Comparison of ENCODE assay signal across 12 cellular contexts in genomic region chr10:43808136-43808535, GRCh38.
DNase-seq lines count a peak whose midpoint lies in the region; ATAC-seq and TF ChIP-seq lines count a peak whose summit lies in the region.
"Had no signal": no experiment of that assay in that cellular context is flagged by ENCODE, and none has a peak within 500 bp of the region (broad histone marks: within the 10 kb centered on the region; RNA-seq: fewer than 3 reads in every experiment).

No MANE protein-coding gene starts in this region.

- H3K36me3 ChIP-seq in upper lobe of left lung: no peaks in the 10 kb centered on the region

- H3K27ac ChIP-seq in upper lobe of left lung: no peak overlapping the region
- H3K27ac ChIP-seq: A549 had no signal

- TF ChIP-seq EP300 in upper lobe of left lung (IDR thresholded peaks at IDR 0.05): no peak

- H3K36me3 Mint-ChIP-seq in activated CD8-positive, alpha-beta memory T cell treated with anti-CD3 and anti-CD28 coated beads, Interleukin-2, amount 10 ng/mL, durations not matched to agents 7 days and 5 days: peaks cover 9% of the 10 kb centered on the region
- H3K36me3 Mint-ChIP-seq in T-cell: no peaks in the 10 kb centered on the region
- H3K36me3 Mint-ChIP-seq: naive B cell had no signal

- ATAC-seq in activated CD8-positive, alpha-beta memory T cell treated with anti-CD3 and anti-CD28 coated beads, Interleukin-2, amount 10 ng/mL, durations not matched to agents 7 days and 5 days: peak; percentile 83
- ATAC-seq in HG02885 (IDR thresholded peaks at IDR 0.05; ENCODE audit: poor library complexity, unreplicated experiment) (peak; percentile 82), T-cell (replicated peaks in 1 of 4) (peak in 3 of 4 experiments; percentile 52 to 79 (median 70)), HG03280 (IDR thresholded peaks at IDR 0.05; ENCODE audit: unreplicated experiment) (no peak), upper lobe of left lung (ENCODE audit: low FRiP score in 2 of 2) (no peak)
- peak; percentile 85 for ATAC-seq in stimulated activated naive CD8-positive, alpha-beta T cell treated with anti-CD3 and anti-CD28 coated beads, Interleukin-15, amount 100 ng/mL, for 72 hours
- ATAC-seq: A549 had no signal

- H3K27ac Mint-ChIP-seq in activated CD8-positive, alpha-beta memory T cell treated with anti-CD3 and anti-CD28 coated beads, Interleukin-2, amount 10 ng/mL, durations not matched to agents 7 days and 5 days: peak overlapping the region; percentile 41
- H3K27ac Mint-ChIP-seq in T-cell: peak overlapping the region; percentile 66 to 74
- H3K27ac Mint-ChIP-seq in stimulated activated naive CD8-positive, alpha-beta T cell treated with anti-CD3 and anti-CD28 coated beads, Interleukin-15, amount 100 ng/mL, for 72 hours: peak overlapping the region in 1 of 2 donors; percentile 64
- H3K27ac Mint-ChIP-seq: endodermal cell had no signal

- peak; percentile 48 for DNase-seq in activated CD8-positive, alpha-beta memory T cell treated with anti-CD3 and anti-CD28 coated beads, Interleukin-2, amount 10 ng/mL, durations not matched to agents 7 days and 5 days
- no peak for DNase-seq in activated CD8-positive, alpha-beta memory T cell treated with anti-CD3 and anti-CD28 coated beads, Interleukin-2, amount 50 U/mL, for 48 hours
- DNase-seq in T-cell: no peak
- no peak for DNase-seq in stimulated activated naive CD8-positive, alpha-beta T cell treated with anti-CD3 and anti-CD28 coated beads, Interleukin-15, amount 100 ng/mL, for 72 hours
- no peak for DNase-seq in NCI-H1930 (lab: John Stamatoyannopoulos, UW)
- no peak for DNase-seq in upper lobe of left lung
- DNase-seq: naive B cell, NCI-H226 had no signal

- peaks cover 0 to 6% (median 0%) of the 10 kb centered on the region in 4 donors for H3K4me1 ChIP-seq in upper lobe of left lung
- H3K4me1 ChIP-seq: A549 had no signal

- 62 to 75% methylated on average over 3 of the region's 3 CpGs for WGBS in upper lobe of left lung, 2 donors

- TF ChIP-seq POLR2A in upper lobe of left lung (IDR thresholded peaks at IDR 0.05): no peak

- peaks cover 53% of the 10 kb centered on the region for H3K27me3 Mint-ChIP-seq in activated CD8-positive, alpha-beta memory T cell treated with anti-CD3 and anti-CD28 coated beads, Interleukin-2, amount 10 ng/mL, durations not matched to agents 7 days and 5 days
- no peaks in the 10 kb centered on the region for H3K27me3 Mint-ChIP-seq in T-cell
- no peaks in the 10 kb centered on the region for H3K27me3 Mint-ChIP-seq in stimulated activated naive CD8-positive, alpha-beta T cell treated with anti-CD3 and anti-CD28 coated beads, Interleukin-15, amount 100 ng/mL, for 72 hours
- H3K27me3 Mint-ChIP-seq: naive B cell had no signal

- peaks cover 45% of the 10 kb centered on the region for H3K4me1 Mint-ChIP-seq in activated CD8-positive, alpha-beta memory T cell treated with anti-CD3 and anti-CD28 coated beads, Interleukin-2, amount 10 ng/mL, durations not matched to agents 7 days and 5 days
- peaks cover 30 to 48% (median 36%) of the 10 kb centered on the region in 3 donors for H3K4me1 Mint-ChIP-seq in T-cell
- peaks cover 43% of the 10 kb centered on the region for H3K4me1 Mint-ChIP-seq in stimulated activated naive CD8-positive, alpha-beta T cell treated with anti-CD3 and anti-CD28 coated beads, Interleukin-15, amount 100 ng/mL, for 72 hours
- H3K4me1 Mint-ChIP-seq: endodermal cell had no signal

- H3K9me3 Mint-ChIP-seq in activated CD8-positive, alpha-beta memory T cell treated with anti-CD3 and anti-CD28 coated beads, Interleukin-2, amount 10 ng/mL, durations not matched to agents 7 days and 5 days (ENCODE audit: low read depth): no peaks in the 10 kb centered on the region
- H3K9me3 Mint-ChIP-seq in T-cell: no peaks in the 10 kb centered on the region
- H3K9me3 Mint-ChIP-seq in stimulated activated naive CD8-positive, alpha-beta T cell treated with anti-CD3 and anti-CD28 coated beads, Interleukin-15, amount 100 ng/mL, for 72 hours: no peaks in the 10 kb centered on the region
- H3K9me3 Mint-ChIP-seq: endodermal cell had no signal

- H3K4me3 ChIP-seq in upper lobe of left lung: no peak overlapping the region
- H3K4me3 ChIP-seq: A549 had no signal

- no peaks in the 10 kb centered on the region for H3K27me3 ChIP-seq in upper lobe of left lung

- CTCF ChIA-PET in activated CD8-positive, alpha-beta memory T cell treated with anti-CD3 and anti-CD28 coated beads, Interleukin-2, amount 10 ng/mL, durations not matched to agents 7 days and 5 days (lab: Charles Lee): interaction anchor here (1.1 kb wide), 2 partner anchors 23 to 118 kb away, joined by 3 to 4 read pairs; no protein-coding TSS in a partner anchor
- CTCF ChIA-PET in T-cell (lab: Charles Lee): no interaction called here

- H3K9me3 ChIP-seq in upper lobe of left lung: no peaks in the 10 kb centered on the region
- H3K9me3 ChIP-seq: A549 had no signal

- TF ChIP-seq CTCF in upper lobe of left lung (IDR thresholded peaks at IDR 0.05): no peak

- no peak overlapping the region for H3K4me3 Mint-ChIP-seq in activated CD8-positive, alpha-beta memory T cell treated with anti-CD3 and anti-CD28 coated beads, Interleukin-2, amount 10 ng/mL, durations not matched to agents 7 days and 5 days
- H3K4me3 Mint-ChIP-seq in T-cell: peak overlapping the region in 1 of 3 donors; percentile 34
- peak overlapping the region in 1 of 2 donors; percentile 23 for H3K4me3 Mint-ChIP-seq in stimulated activated naive CD8-positive, alpha-beta T cell treated with anti-CD3 and anti-CD28 coated beads, Interleukin-15, amount 100 ng/mL, for 72 hours
- H3K4me3 Mint-ChIP-seq: endodermal cell, naive B cell had no signal

- POLR2A ChIA-PET in T-cell (lab: Charles Lee): interaction anchor here in 1 of 2 donors (0.7 kb wide), 1 partner anchor 1250 kb away, joined by 3 read pairs; no protein-coding TSS in a partner anchor

Comparison
In these comparisons a context has a peak if more than half of its experiments do, and no peak if none do; other contexts are left out.
1. ATAC-seq: peak in activated CD8-positive, alpha-beta memory T cell treated with anti-CD3 and anti-CD28 coated beads, Interleukin-2, amount 10 ng/mL, durations not matched to agents 7 days and 5 days (single experiment), HG02885 (single experiment), T-cell (3 of 4) and stimulated activated naive CD8-positive, alpha-beta T cell treated with anti-CD3 and anti-CD28 coated beads, Interleukin-15, amount 100 ng/mL, for 72 hours (single experiment); none in HG03280 (single experiment) and upper lobe of left lung (0 of 2).